In the genomic region with DNA sequence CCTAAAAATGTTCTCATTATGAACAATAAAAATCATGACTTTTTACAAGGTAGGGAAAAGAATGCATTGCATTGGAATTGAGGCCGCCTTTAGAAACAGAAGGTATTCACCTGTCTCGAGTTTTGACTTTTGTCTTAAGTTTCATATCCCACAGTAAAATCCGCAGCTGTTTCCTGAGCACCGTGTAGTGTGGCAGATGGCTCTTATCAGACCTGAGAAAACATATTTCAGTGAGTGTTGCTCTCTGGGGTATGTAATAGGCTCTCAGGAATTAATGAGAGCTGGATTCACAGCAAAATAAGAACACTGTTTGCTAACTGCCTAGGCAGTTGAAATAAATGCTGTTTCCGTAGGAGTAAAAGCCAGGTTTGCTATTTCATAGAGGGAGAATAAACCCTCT, we compare ENCODE assay signal across 21 cellular contexts.
DNase-seq lines count a peak whose midpoint lies in the region; ATAC-seq and TF ChIP-seq lines count a peak whose summit lies in the region.
"Had no signal": no experiment of that assay in that cellular context is flagged by ENCODE, and none has a peak within 500 bp of the region (broad histone marks: within the 10 kb centered on the region; RNA-seq: fewer than 3 reads in every experiment).

No MANE protein-coding gene starts in this region.

- 59 to 61% methylated on average over 5 of the region's 5 CpGs for WGBS in upper lobe of left lung, 2 donors
- 45 to 51% methylated on average over 5 of the region's 5 CpGs for WGBS in testis, 2 donors

- H3K9me3 ChIP-seq in WERI-Rb-1 (ENCODE audit: severe bottlenecking) (no peaks in the 10 kb centered on the region), Caco-2 (no peaks in the 10 kb centered on the region), upper lobe of left lung (no peaks in the 10 kb centered on the region), testis (no peaks in the 10 kb centered on the region)
- H3K9me3 ChIP-seq: adrenal gland, MG63 had no signal

- H3K36me3 ChIP-seq in WERI-Rb-1 (peaks cover 32% of the 10 kb centered on the region), Caco-2 (ENCODE audit: control insufficient read depth, insufficient read depth, low read length) (no peaks in the 10 kb centered on the region), upper lobe of left lung (no peaks in the 10 kb centered on the region), testis (ENCODE audit: low read depth, missing control alignments) (no peaks in the 10 kb centered on the region)
- H3K36me3 ChIP-seq: adrenal gland, MG63 had no signal

- no peaks in the 10 kb centered on the region for H3K4me1 Mint-ChIP-seq in Caco-2 (ENCODE audit: low read depth, unreplicated experiment)
- H3K4me1 Mint-ChIP-seq: GM23338, neural crest cell had no signal

- DNase-seq in DMS79 treated with DMSO at 0.1 percent for 48 hours (lab: John Stamatoyannopoulos, UW) (peak; percentile 80), NCI-H187 treated with DMSO at 0.1 percent for 48 hours (lab: John Stamatoyannopoulos, UW) (peak; percentile 69), NCI-H345 treated with DMSO at 0.1 percent for 48 hours (lab: John Stamatoyannopoulos, UW; ENCODE audit: unreplicated experiment) (peak; percentile 57), WERI-Rb-1 (peak; percentile 44), Caco-2 (no peak), upper lobe of left lung (no peak), testis (no peak)
- DNase-seq: activated CD4-positive, alpha-beta T cell treated with anti-CD3 and anti-CD28 coated beads, Interleukin-2, amount 50 U/mL, for 48 hours; activated gamma-delta T cell treated with Interleukin-2 at 50 U/mL for 16 hours; adrenal gland; head of caudate nucleus; MG63; NCI-H526; posterior cingulate gyrus; T-helper 2 cell had no signal

- no peak for TF ChIP-seq EP300 in upper lobe of left lung (IDR thresholded peaks at IDR 0.05)

- H3K4me3 Mint-ChIP-seq in Caco-2 (ENCODE audit: unreplicated experiment): no peak overlapping the region
- H3K4me3 Mint-ChIP-seq: GM23338, neural crest cell had no signal

- no peaks in the 10 kb centered on the region for H3K27me3 ChIP-seq in WERI-Rb-1 (ENCODE audit: insufficient read depth, low read depth, severe bottlenecking)
- H3K27me3 ChIP-seq in Caco-2 (replicated peaks; ENCODE audit: control insufficient read depth, insufficient read depth, low read length): no peaks in the 10 kb centered on the region
- no peaks in the 10 kb centered on the region for H3K27me3 ChIP-seq in upper lobe of left lung
- H3K27me3 ChIP-seq in testis: no peaks in the 10 kb centered on the region
- H3K27me3 ChIP-seq: adrenal gland had no signal

- no TSS peak for BruUV-seq in Caco-2 (replicated peaks; lab: Mats Ljungman, UMichigan)

- intact Hi-C loops in Caco-2 (cut with micrococcal nuclease; ENCODE audit: unreplicated experiment) (loop anchor here (10.0 kb wide), 1 partner anchor 115 kb away; no protein-coding TSS in a partner anchor), testis (cut with DNase I; ENCODE audit: low total_unique reads) (no loop called here)

- H3K27me3 Mint-ChIP-seq in Caco-2 (ENCODE audit: insufficient read depth, unreplicated experiment): peaks cover 17% of the 10 kb centered on the region

- CTCF ChIA-PET in Caco-2 (lab: Charles Lee): no interaction called here

- H3K27ac ChIP-seq in WERI-Rb-1 (peak overlapping the region; percentile 29), upper lobe of left lung (no peak overlapping the region), testis (no peak overlapping the region)
- H3K27ac ChIP-seq: adrenal gland, C4-2B, VCaP had no signal

- peaks cover 9% of the 10 kb centered on the region for H3K9me3 Mint-ChIP-seq in Caco-2 (ENCODE audit: unreplicated experiment)
- H3K9me3 Mint-ChIP-seq: GM23338 had no signal

- TF ChIP-seq POLR2A in upper lobe of left lung (IDR thresholded peaks at IDR 0.05) (no peak), testis (IDR thresholded peaks at IDR 0.05) (no peak)

- H3K4me1 ChIP-seq in Caco-2 (no peaks in the 10 kb centered on the region), upper lobe of left lung (no peaks in the 10 kb centered on the region), testis (no peaks in the 10 kb centered on the region)
- H3K4me1 ChIP-seq: adrenal gland had no signal

- H3K4me3 ChIP-seq in WERI-Rb-1 (ENCODE audit: low read depth, low read length) (no peak overlapping the region), Caco-2 (ENCODE audit: low read depth, low read length) (no peak overlapping the region), upper lobe of left lung (no peak overlapping the region), testis (no peak overlapping the region)
- H3K4me3 ChIP-seq: adrenal gland, GM23338, MG63 had no signal

- TF ChIP-seq CTCF in WERI-Rb-1 (IDR thresholded peaks at IDR 0.05; ENCODE audit: low read depth, low read length): no peak
- no peak for TF ChIP-seq CTCF in Caco-2 (IDR thresholded peaks at IDR 0.05; ENCODE audit: insufficient read depth in 1 of 2, low read depth in 1 of 2, low read length in 1 of 2, severe bottlenecking in 1 of 2, unreplicated experiment in 1 of 2)
- no peak for TF ChIP-seq CTCF in upper lobe of left lung (IDR thresholded peaks at IDR 0.05)
- TF ChIP-seq CTCF in testis (IDR thresholded peaks at IDR 0.05): no peak

- H3K36me3 Mint-ChIP-seq in Caco-2 (ENCODE audit: insufficient read depth, unreplicated experiment): no peaks in the 10 kb centered on the region

- H3K27ac Mint-ChIP-seq in Caco-2 (ENCODE audit: unreplicated experiment): no peak overlapping the region
- H3K27ac Mint-ChIP-seq: GM23338 had no signal

- POLR2A ChIA-PET in Caco-2 (lab: Charles Lee): no interaction called here

- no peak for ATAC-seq in HG02642 (IDR thresholded peaks at IDR 0.05; ENCODE audit: poor library complexity, unreplicated experiment)
- ATAC-seq in upper lobe of left lung (ENCODE audit: low FRiP score in 2 of 2): no peak
- ATAC-seq: GM23338, sciatic nerve had no signal

Comparison
In these comparisons a context has a peak if more than half of its experiments do, and no peak if none do; other contexts are left out.
1. DNase-seq: peak in DMS79 treated with DMSO at 0.1 percent for 48 hours (single experiment), NCI-H187 treated with DMSO at 0.1 percent for 48 hours (single experiment), NCI-H345 treated with DMSO at 0.1 percent for 48 hours (single experiment) and WERI-Rb-1 (single experiment); none in Caco-2 (0 of 2), upper lobe of left lung (0 of 2) and testis (single experiment).